Comparison of ENCODE assay signal across 2 cellular contexts in the genomic region with DNA sequence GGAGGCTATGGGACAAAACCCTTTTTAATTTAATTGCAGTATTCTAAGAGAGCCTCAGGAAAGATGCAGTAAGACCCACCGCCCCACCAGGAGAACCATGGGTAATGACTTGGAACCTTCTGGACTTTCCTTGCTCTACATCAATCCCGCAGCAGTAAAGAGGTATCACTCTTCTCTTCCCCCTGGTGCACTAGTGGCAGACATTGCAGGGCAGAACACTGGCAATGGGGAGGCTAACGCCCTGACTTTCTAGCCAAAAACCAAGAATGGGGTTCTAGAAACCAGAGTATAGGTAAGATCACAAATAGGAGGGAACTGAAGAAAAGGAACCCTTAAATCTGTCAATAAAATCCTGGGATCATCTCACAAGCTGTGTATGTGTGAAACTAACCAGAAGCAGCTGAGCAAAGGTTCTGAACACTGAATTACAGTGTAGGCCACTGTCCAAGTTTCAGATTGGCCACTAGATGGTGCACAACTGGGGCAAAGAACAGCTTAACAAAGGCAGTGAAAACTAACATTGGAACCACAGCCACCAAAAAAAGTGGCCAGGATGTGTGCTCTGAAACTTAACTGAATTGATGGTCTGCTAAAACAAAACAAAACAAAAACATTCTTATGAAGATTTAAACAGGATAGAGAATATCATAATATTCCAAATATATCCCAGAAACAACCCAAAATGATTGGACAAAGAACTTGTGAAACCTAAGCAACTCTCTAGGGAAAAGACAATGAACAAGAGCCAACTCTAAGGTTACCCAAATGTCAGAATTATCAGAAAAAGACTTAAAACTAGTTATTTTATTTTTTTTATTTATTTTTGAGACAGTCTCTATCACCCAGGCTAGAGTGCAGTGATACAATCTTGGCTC.
TF ChIP-seq lines count a peak whose summit lies in the region.

No MANE protein-coding gene starts in this region.

TF ChIP-seq in K562, 482 proteins besides CTCF, POLR2A, EP300 and RAD21 (continued from another document):
- TF ChIP-seq, protein P1, sequence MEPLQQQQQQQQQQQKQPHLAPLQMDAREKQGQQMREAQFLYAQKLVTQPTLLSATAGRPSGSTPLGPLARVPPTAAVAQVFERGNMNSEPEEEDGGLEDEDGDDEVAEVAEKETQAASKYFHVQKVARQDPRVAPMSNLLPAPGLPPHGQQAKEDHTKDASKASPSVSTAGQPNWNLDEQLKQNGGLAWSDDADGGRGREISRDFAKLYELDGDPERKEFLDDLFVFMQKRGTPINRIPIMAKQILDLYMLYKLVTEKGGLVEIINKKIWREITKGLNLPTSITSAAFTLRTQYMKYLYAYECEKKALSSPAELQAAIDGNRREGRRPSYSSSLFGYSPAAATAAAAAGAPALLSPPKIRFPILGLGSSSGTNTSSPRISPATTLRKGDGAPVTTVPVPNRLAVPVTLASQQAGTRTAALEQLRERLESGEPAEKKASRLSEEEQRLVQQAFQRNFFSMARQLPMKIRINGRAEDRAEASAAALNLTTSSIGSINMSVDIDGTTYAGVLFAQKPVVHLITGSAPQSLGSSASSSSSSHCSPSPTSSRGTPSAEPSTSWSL (CRISPR knock-in tag; IDR thresholded peaks at IDR 0.05; ENCODE audit: borderline replicate concordance) = no peak
- no peak for TF ChIP-seq ZNF830 (CRISPR knock-in tag; IDR thresholded peaks at IDR 0.05)
- 0 out of 2 replicates have a peak, but pooled peaks have one; percentile 20 for TF ChIP-seq SMC3 (conservative IDR thresholded peaks at IDR 0.05; ENCODE audit: insufficient read depth, low read depth, low read length)
- no peak for TF ChIP-seq ZNF274 (IDR thresholded peaks at IDR 0.05; ENCODE audit: borderline replicate concordance, low read depth, low read length)
- TF ChIP-seq, protein P2, sequence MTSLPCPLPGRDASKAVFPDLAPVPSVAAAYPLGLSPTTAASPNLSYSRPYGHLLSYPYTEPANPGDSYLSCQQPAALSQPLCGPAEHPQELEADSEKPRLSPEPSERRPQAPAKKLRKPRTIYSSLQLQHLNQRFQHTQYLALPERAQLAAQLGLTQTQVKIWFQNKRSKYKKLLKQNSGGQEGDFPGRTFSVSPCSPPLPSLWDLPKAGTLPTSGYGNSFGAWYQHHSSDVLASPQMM (CRISPR knock-in tag; IDR thresholded peaks at IDR 0.05) = no peak
TF ChIP-seq in K562: peak in this region for 3.

TF ChIP-seq in HepG2, 621 proteins besides CTCF, POLR2A, EP300 and RAD21 (continued from another document):
- TF ChIP-seq, protein P3, sequence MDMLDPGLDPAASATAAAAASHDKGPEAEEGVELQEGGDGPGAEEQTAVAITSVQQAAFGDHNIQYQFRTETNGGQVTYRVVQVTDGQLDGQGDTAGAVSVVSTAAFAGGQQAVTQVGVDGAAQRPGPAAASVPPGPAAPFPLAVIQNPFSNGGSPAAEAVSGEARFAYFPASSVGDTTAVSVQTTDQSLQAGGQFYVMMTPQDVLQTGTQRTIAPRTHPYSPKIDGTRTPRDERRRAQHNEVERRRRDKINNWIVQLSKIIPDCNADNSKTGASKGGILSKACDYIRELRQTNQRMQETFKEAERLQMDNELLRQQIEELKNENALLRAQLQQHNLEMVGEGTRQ (IDR thresholded peaks at IDR 0.05; ENCODE audit: low read depth, low read length) = no peak
- TF ChIP-seq, protein P3 (CRISPR knock-in tag; IDR thresholded peaks at IDR 0.05; ENCODE audit: borderline replicate concordance) = no peak
- no peak for TF ChIP-seq HOXA9 (CRISPR knock-in tag; IDR thresholded peaks at IDR 0.05; ENCODE audit: borderline replicate concordance)
- TF ChIP-seq ZBTB7A (CRISPR knock-in tag; IDR thresholded peaks at IDR 0.05) = no peak
- peak; percentile 29; the same call in 1 of the 2 replicates for TF ChIP-seq ZFY (CRISPR knock-in tag; IDR thresholded peaks at IDR 0.05)
- TF ChIP-seq HNRNPK (IDR thresholded peaks at IDR 0.05; ENCODE audit: low read depth, low read length, poor library complexity, severe bottlenecking) = no peak
- TF ChIP-seq, protein P4, sequence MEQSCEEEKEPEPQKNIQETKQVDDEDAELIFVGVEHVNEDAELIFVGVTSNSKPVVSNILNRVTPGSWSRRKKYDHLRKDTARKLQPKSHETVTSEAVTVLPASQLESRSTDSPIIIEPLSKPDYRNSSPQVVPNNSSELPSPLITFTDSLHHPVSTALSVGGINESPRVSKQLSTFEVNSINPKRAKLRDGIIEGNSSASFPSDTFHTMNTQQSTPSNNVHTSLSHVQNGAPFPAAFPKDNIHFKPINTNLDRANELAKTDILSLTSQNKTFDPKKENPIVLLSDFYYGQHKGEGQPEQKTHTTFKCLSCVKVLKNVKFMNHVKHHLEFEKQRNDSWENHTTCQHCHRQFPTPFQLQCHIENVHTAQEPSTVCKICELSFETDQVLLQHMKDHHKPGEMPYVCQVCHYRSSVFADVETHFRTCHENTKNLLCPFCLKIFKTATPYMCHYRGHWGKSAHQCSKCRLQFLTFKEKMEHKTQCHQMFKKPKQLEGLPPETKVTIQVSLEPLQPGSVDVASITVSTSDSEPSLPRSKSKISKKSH (CRISPR knock-in tag; IDR thresholded peaks at IDR 0.05; ENCODE audit: borderline replicate concordance) = no peak
- TF ChIP-seq ZNF441 (CRISPR knock-in tag; IDR thresholded peaks at IDR 0.05; ENCODE audit: borderline replicate concordance) = no peak
- no peak for TF ChIP-seq ZNF746 (CRISPR knock-in tag; IDR thresholded peaks at IDR 0.05)
- no peak for TF ChIP-seq FOXA1 (IDR thresholded peaks at IDR 0.05)
- no peak for TF ChIP-seq FOXA1 (CRISPR knock-in tag; IDR thresholded peaks at IDR 0.05)
- TF ChIP-seq HNRNPUL1 (IDR thresholded peaks at IDR 0.05; ENCODE audit: low read depth, low read length) = no peak
- TF ChIP-seq RXRB (CRISPR knock-in tag; IDR thresholded peaks at IDR 0.05; ENCODE audit: borderline replicate concordance) = peak; percentile 29; the same call in 1 of the 2 replicates
- no peak for TF ChIP-seq ZNF17 (CRISPR knock-in tag; IDR thresholded peaks at IDR 0.05)
- TF ChIP-seq TMF1 (CRISPR knock-in tag; IDR thresholded peaks at IDR 0.05; ENCODE audit: low read depth) = no peak
- TF ChIP-seq, protein P5, sequence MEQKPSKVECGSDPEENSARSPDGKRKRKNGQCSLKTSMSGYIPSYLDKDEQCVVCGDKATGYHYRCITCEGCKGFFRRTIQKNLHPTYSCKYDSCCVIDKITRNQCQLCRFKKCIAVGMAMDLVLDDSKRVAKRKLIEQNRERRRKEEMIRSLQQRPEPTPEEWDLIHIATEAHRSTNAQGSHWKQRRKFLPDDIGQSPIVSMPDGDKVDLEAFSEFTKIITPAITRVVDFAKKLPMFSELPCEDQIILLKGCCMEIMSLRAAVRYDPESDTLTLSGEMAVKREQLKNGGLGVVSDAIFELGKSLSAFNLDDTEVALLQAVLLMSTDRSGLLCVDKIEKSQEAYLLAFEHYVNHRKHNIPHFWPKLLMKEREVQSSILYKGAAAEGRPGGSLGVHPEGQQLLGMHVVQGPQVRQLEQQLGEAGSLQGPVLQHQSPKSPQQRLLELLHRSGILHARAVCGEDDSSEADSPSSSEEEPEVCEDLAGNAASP (CRISPR knock-in tag; IDR thresholded peaks at IDR 0.05; ENCODE audit: borderline replicate concordance) = 0 out of 2 replicates have a peak, but pooled peaks have one; percentile 16
- TF ChIP-seq, protein P6, sequence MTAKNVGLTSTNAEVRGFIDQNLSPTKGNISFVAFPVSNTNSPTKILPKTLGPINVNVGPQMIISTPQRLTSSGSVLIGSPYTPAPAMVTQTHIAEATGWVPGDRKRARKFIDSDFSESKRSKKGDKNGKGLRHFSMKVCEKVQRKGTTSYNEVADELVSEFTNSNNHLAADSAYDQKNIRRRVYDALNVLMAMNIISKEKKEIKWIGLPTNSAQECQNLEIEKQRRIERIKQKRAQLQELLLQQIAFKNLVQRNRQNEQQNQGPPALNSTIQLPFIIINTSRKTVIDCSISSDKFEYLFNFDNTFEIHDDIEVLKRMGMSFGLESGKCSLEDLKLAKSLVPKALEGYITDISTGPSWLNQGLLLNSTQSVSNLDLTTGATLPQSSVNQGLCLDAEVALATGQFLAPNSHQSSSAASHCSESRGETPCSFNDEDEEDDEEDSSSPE (CRISPR knock-in tag; IDR thresholded peaks at IDR 0.05) = no peak
- TF ChIP-seq ZNF652 (CRISPR knock-in tag; IDR thresholded peaks at IDR 0.05; ENCODE audit: borderline replicate concordance, low read depth) = no peak
- TF ChIP-seq HES4 (CRISPR knock-in tag; IDR thresholded peaks at IDR 0.05; ENCODE audit: borderline replicate concordance) = no peak
- TF ChIP-seq SMAD1 (CRISPR knock-in tag; IDR thresholded peaks at IDR 0.05; ENCODE audit: borderline replicate concordance, low read depth) = no peak
- TF ChIP-seq ATM (IDR thresholded peaks at IDR 0.05; ENCODE audit: borderline replicate concordance) = no peak
- TF ChIP-seq STAG1 (CRISPR knock-in tag; IDR thresholded peaks at IDR 0.05) = peak; percentile 84
- TF ChIP-seq ZNF230 (CRISPR knock-in tag; IDR thresholded peaks at IDR 0.05) = no peak
- no peak for TF ChIP-seq ZNF3 (CRISPR knock-in tag; IDR thresholded peaks at IDR 0.05)
